Comparison of ENCODE assay signal across 9 cellular contexts in the genomic region with DNA sequence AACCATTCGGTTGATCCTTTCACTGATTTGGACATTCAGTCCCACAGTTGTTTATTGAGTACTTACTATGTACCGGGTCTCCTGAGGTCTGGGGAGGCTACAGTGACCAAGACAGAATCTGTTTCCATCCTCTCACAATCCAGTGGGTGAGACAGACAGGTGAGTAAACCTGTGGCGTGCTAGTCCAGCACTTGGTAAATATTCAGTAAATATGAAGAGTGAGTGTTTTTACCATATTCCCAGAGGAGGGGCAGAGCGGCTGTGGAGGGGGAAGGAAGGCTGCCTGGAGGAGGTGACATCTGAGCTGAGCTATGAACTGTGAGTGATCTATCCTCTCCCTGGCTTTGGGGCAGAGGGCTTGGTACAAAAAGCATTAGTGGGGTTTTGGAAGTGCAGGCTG. TPM values are rescaled to one million over a fixed set of nuclear protein-coding genes. Genes with fewer than 3 reads are reported as not detected.
DNase-seq lines count a peak whose midpoint lies in the region; ATAC-seq and TF ChIP-seq lines count a peak whose summit lies in the region.
"Had no signal": no experiment of that assay in that cellular context is flagged by ENCODE, and none has a peak within 500 bp of the region (broad histone marks: within the 10 kb centered on the region; RNA-seq: fewer than 3 reads in every experiment).

No MANE protein-coding gene starts in this region.

- H3K27ac Mint-ChIP-seq in activated CD4-positive, alpha-beta T cell treated with anti-CD3 and anti-CD28 coated beads for 36 hours = peak overlapping the region; percentile 86
- peak overlapping the region; percentile 72 for H3K27ac Mint-ChIP-seq in activated CD4-positive, alpha-beta memory T cell treated with anti-CD3 and anti-CD28 coated beads, Interleukin-2, amount 10 ng/mL, durations not matched to agents 7 days and 5 days
- H3K27ac Mint-ChIP-seq in stimulated activated memory B cell treated with anti-CD40 and anti-IgM and Interleukin-4, amounts not matched to agents 10 μg/mL and 1 μg/mL and 100 μg/mL, for 72 hours = peak overlapping the region; percentile 76

- H3K4me1 Mint-ChIP-seq in activated CD4-positive, alpha-beta T cell treated with anti-CD3 and anti-CD28 coated beads for 36 hours = peaks cover 92% of the 10 kb centered on the region
- peaks cover 70% of the 10 kb centered on the region for H3K4me1 Mint-ChIP-seq in activated CD4-positive, alpha-beta memory T cell treated with anti-CD3 and anti-CD28 coated beads, Interleukin-2, amount 10 ng/mL, durations not matched to agents 7 days and 5 days
- peaks cover 76% of the 10 kb centered on the region for H3K4me1 Mint-ChIP-seq in stimulated activated memory B cell treated with anti-CD40 and anti-IgM and Interleukin-4, amounts not matched to agents 10 μg/mL and 1 μg/mL and 100 μg/mL, for 72 hours

- ATAC-seq in activated CD4-positive, alpha-beta T cell treated with anti-CD3 and anti-CD28 coated beads for 36 hours = no peak
- ATAC-seq in stimulated activated memory B cell treated with anti-CD40 and anti-IgM and Interleukin-4, amounts not matched to agents 10 μg/mL and 1 μg/mL and 100 μg/mL, for 72 hours = peak; percentile 1
- ATAC-seq in GM19328 (IDR thresholded peaks at IDR 0.05; ENCODE audit: unreplicated experiment) = no peak

- CTCF ChIA-PET in activated CD4-positive, alpha-beta T cell treated with anti-CD3 and anti-CD28 coated beads for 36 hours (lab: Charles Lee) = interaction anchor here (0.7 to 20.3 kb wide), 39 partner anchors 9 to 250 kb away, joined by 3 to 403 read pairs (median 5); partner anchors contain the start of genes GJD3 and TOP2A
- CTCF ChIA-PET in activated CD4-positive, alpha-beta memory T cell treated with anti-CD3 and anti-CD28 coated beads, Interleukin-2, amount 10 ng/mL, durations not matched to agents 7 days and 5 days (lab: Charles Lee) = interaction anchor here (0.7 to 14.7 kb wide), 39 partner anchors 10 to 1151 kb away, joined by 3 to 266 read pairs (median 7); partner anchors contain the start of genes IGFBP4, SMARCE1 and TOP2A

- peak; percentile 19 for DNase-seq in activated CD4-positive, alpha-beta T cell treated with anti-CD3 and anti-CD28 coated beads for 36 hours
- DNase-seq in activated CD4-positive, alpha-beta T cell treated with anti-CD3 and anti-CD28 coated beads for 48 hours = no peak
- DNase-seq in activated CD4-positive, alpha-beta memory T cell treated with anti-CD3 and anti-CD28 coated beads, Interleukin-2, amount 10 ng/mL, durations not matched to agents 7 days and 5 days = no peak
- peak; percentile 44 for DNase-seq in fibroblast of mammary gland (ENCODE audit: low read depth)
- DNase-seq in SKM-1 (lab: John Stamatoyannopoulos, UW; ENCODE audit: unreplicated experiment) = no peak
- no peak for DNase-seq in H4 (ENCODE audit: low spot score)

- no peak overlapping the region for H3K4me3 ChIP-seq in fibroblast of mammary gland (ENCODE audit: control insufficient read depth, low read depth, low read length)

- H3K9me3 Mint-ChIP-seq in activated CD4-positive, alpha-beta T cell treated with anti-CD3 and anti-CD28 coated beads for 36 hours (ENCODE audit: low read depth) = no peaks in the 10 kb centered on the region
- no peaks in the 10 kb centered on the region for H3K9me3 Mint-ChIP-seq in activated CD4-positive, alpha-beta memory T cell treated with anti-CD3 and anti-CD28 coated beads, Interleukin-2, amount 10 ng/mL, durations not matched to agents 7 days and 5 days
- no peaks in the 10 kb centered on the region for H3K9me3 Mint-ChIP-seq in stimulated activated memory B cell treated with anti-CD40 and anti-IgM and Interleukin-4, amounts not matched to agents 10 μg/mL and 1 μg/mL and 100 μg/mL, for 72 hours

- POLR2A ChIA-PET in activated CD4-positive, alpha-beta T cell treated with anti-CD3 and anti-CD28 coated beads for 36 hours (lab: Charles Lee) = interaction anchor here (0.6 to 5.0 kb wide), 9 partner anchors 8 to 215 kb away, joined by 3 to 42 read pairs (median 4); partner anchors contain the start of gene TOP2A
- POLR2A ChIA-PET in activated CD4-positive, alpha-beta memory T cell treated with anti-CD3 and anti-CD28 coated beads, Interleukin-2, amount 10 ng/mL, durations not matched to agents 7 days and 5 days (lab: Charles Lee) = interaction anchor here (0.9 to 10.0 kb wide), 26 partner anchors 9 to 232 kb away, joined by 3 to 118 read pairs (median 5); partner anchors contain the start of genes CCR7, GJD3, IGFBP4 and TNS4

- intact Hi-C loops in activated CD4-positive, alpha-beta T cell treated with anti-CD3 and anti-CD28 coated beads for 36 hours (cut with DNase I, micrococcal nuclease) = loop anchor here (1.0 to 2.0 kb wide), 6 partner anchors 26 to 176 kb away; partner anchors contain the start of gene TOP2A (in 1 of the 2)

- no peak for TF ChIP-seq CTCF in fibroblast of mammary gland (conservative IDR thresholded peaks at IDR 0.05; ENCODE audit: control insufficient read depth, insufficient read depth, low read depth, low read length)

- no peaks in the 10 kb centered on the region for H3K27me3 Mint-ChIP-seq in activated CD4-positive, alpha-beta T cell treated with anti-CD3 and anti-CD28 coated beads for 36 hours
- peaks cover 21% of the 10 kb centered on the region for H3K27me3 Mint-ChIP-seq in activated CD4-positive, alpha-beta memory T cell treated with anti-CD3 and anti-CD28 coated beads, Interleukin-2, amount 10 ng/mL, durations not matched to agents 7 days and 5 days
- H3K27me3 Mint-ChIP-seq in stimulated activated memory B cell treated with anti-CD40 and anti-IgM and Interleukin-4, amounts not matched to agents 10 μg/mL and 1 μg/mL and 100 μg/mL, for 72 hours = no peaks in the 10 kb centered on the region

- H3K4me3 Mint-ChIP-seq in activated CD4-positive, alpha-beta T cell treated with anti-CD3 and anti-CD28 coated beads for 36 hours = peak overlapping the region; percentile 60
- peak overlapping the region; percentile 15 for H3K4me3 Mint-ChIP-seq in activated CD4-positive, alpha-beta memory T cell treated with anti-CD3 and anti-CD28 coated beads, Interleukin-2, amount 10 ng/mL, durations not matched to agents 7 days and 5 days
- peak overlapping the region; percentile 36 for H3K4me3 Mint-ChIP-seq in stimulated activated memory B cell treated with anti-CD40 and anti-IgM and Interleukin-4, amounts not matched to agents 10 μg/mL and 1 μg/mL and 100 μg/mL, for 72 hours

- peaks cover 5% of the 10 kb centered on the region for H3K36me3 Mint-ChIP-seq in activated CD4-positive, alpha-beta T cell treated with anti-CD3 and anti-CD28 coated beads for 36 hours (ENCODE audit: low read depth)
- peaks cover 9% of the 10 kb centered on the region for H3K36me3 Mint-ChIP-seq in activated CD4-positive, alpha-beta memory T cell treated with anti-CD3 and anti-CD28 coated beads, Interleukin-2, amount 10 ng/mL, durations not matched to agents 7 days and 5 days (ENCODE audit: low read depth)
- H3K36me3 Mint-ChIP-seq in stimulated activated memory B cell treated with anti-CD40 and anti-IgM and Interleukin-4, amounts not matched to agents 10 μg/mL and 1 μg/mL and 100 μg/mL, for 72 hours = no peaks in the 10 kb centered on the region

RNA-seq across cellular contexts. Expression of gene CCR7, which starts 31.4 kb away (rescaled TPM):
- total RNA-seq in activated CD4-positive, alpha-beta T cell treated with anti-CD3 and anti-CD28 coated beads for 36 hours = 100 to 1,000 TPM; 325 to 389 TPM
- total RNA-seq in activated CD4-positive, alpha-beta memory T cell treated with anti-CD3 and anti-CD28 coated beads, Interleukin-2, amount 10 ng/mL, durations not matched to agents 7 days and 5 days = 10 to 100 TPM; 43.3 to 44.6 TPM
- not detected in 2 replicates for total RNA-seq in H4 (2014; rRNA removed; shearing (Covaris generic))

RNA-seq across cellular contexts. Expression of gene TNS4, which starts 32.5 kb away (rescaled TPM):
- 10 to 100 TPM; 10.8 to 12.8 TPM for total RNA-seq in activated CD4-positive, alpha-beta T cell treated with anti-CD3 and anti-CD28 coated beads for 36 hours
- total RNA-seq in activated CD4-positive, alpha-beta memory T cell treated with anti-CD3 and anti-CD28 coated beads, Interleukin-2, amount 10 ng/mL, durations not matched to agents 7 days and 5 days = 10 to 100 TPM in 1 of 2 experiments, 1 to 10 TPM in 1; 9.5 to 12.7 TPM
- total RNA-seq in H4 (2014; rRNA removed; shearing (Covaris generic)) = not detected in 2 replicates
- total RNA-seq: A673 had no signal

Comparison
In these comparisons a context has a peak if more than half of its experiments do, and no peak if none do; other contexts are left out.
1. DNase-seq: peak in activated CD4-positive, alpha-beta T cell treated with anti-CD3 and anti-CD28 coated beads for 36 hours (single experiment) and fibroblast of mammary gland (single experiment); none in activated CD4-positive, alpha-beta T cell treated with anti-CD3 and anti-CD28 coated beads for 48 hours (single experiment), activated CD4-positive, alpha-beta memory T cell treated with anti-CD3 and anti-CD28 coated beads, Interleukin-2, amount 10 ng/mL, durations not matched to agents 7 days and 5 days (single experiment), SKM-1 (single experiment) and H4 (single experiment).
2. RNA of gene CCR7, which starts 31.4 kb away (total RNA-seq): 325 to 389 TPM in activated CD4-positive, alpha-beta T cell treated with anti-CD3 and anti-CD28 coated beads for 36 hours and 43.3 to 44.6 TPM in activated CD4-positive, alpha-beta memory T cell treated with anti-CD3 and anti-CD28 coated beads, Interleukin-2, amount 10 ng/mL, durations not matched to agents 7 days and 5 days; not detected in H4; every median in the first group is over 10 times any median in the second.
3. RNA of gene TNS4, which starts 32.5 kb away (total RNA-seq): 10.8 to 12.8 TPM in activated CD4-positive, alpha-beta T cell treated with anti-CD3 and anti-CD28 coated beads for 36 hours and 9.5 to 12.7 TPM in activated CD4-positive, alpha-beta memory T cell treated with anti-CD3 and anti-CD28 coated beads, Interleukin-2, amount 10 ng/mL, durations not matched to agents 7 days and 5 days; not detected in H4; every median in the first group is over 10 times any median in the second.
4. Peak in every context shown above with its lines, with median percentiles within 50 percentile points of each other: H3K27ac Mint-ChIP-seq and H3K4me3 Mint-ChIP-seq.